In genomic region chr6:16129623-16130243, GRCh38 we compare ENCODE assay signal across 8 cellular contexts. TPM values are rescaled to one million over a fixed set of nuclear protein-coding genes. Genes with fewer than 3 reads are reported as not detected.
A peak's percentile ranks its signal among the peaks of the same experiment; 100 is the strongest.
DNase-seq lines count a peak whose midpoint lies in the region; ATAC-seq and TF ChIP-seq lines count a peak whose summit lies in the region.

No MANE protein-coding gene starts in this region.

- no peak overlapping the region for H3K14ac ChIP-seq in H9 (ENCODE audit: insufficient read depth, low read length)

- no peak for ATAC-seq in HG02763 (IDR thresholded peaks at IDR 0.05; ENCODE audit: unreplicated experiment)

- H2BK15ac ChIP-seq in H9 (ENCODE audit: low read depth, low read length): no peak overlapping the region

- CTCF ChIA-PET in PC-9 (lab: Charles Lee): no interaction called here

- H2BK12ac ChIP-seq in H9 (ENCODE audit: insufficient read length, low read depth, low read length): no peak overlapping the region

- no peak overlapping the region for H3K23ac ChIP-seq in H9 (ENCODE audit: insufficient read length, low read depth, low read length)

- peaks cover 20% of the 10 kb centered on the region for H3F3A ChIP-seq in PC-9 (ENCODE audit: insufficient read depth, low read depth)

- H3K4me3 Mint-ChIP-seq in CD14-positive monocyte (peak overlapping the region; percentile 96 to 100), H9 (peak overlapping the region; percentile 93 to 95)

- POLR2A ChIA-PET in PC-9 (lab: Charles Lee; ENCODE audit: unreplicated experiment): no interaction called here

- no peak overlapping the region for H3K56ac ChIP-seq in H9 (ENCODE audit: insufficient read length, low read depth, low read length)

- H3K79me1 ChIP-seq in H9 (ENCODE audit: insufficient read depth, low read depth, low read length, poor library complexity, severe bottlenecking): no peaks in the 10 kb centered on the region

- H2BK120ac ChIP-seq in H9 (ENCODE audit: low read depth, low read length, poor library complexity, severe bottlenecking): no peak overlapping the region

- H3K4ac ChIP-seq in H9 (ENCODE audit: low read depth, low read length): no peak overlapping the region

- intact Hi-C loops in CD14-positive monocyte (cut with micrococcal nuclease) (loop anchor here (5.0 to 10.0 kb wide), 4 partner anchors 225 to 437 kb away; no protein-coding TSS in a partner anchor), PC-9 (cut with micrococcal nuclease; ENCODE audit: unreplicated experiment) (loop anchor here (2.0 to 5.0 kb wide), 2 partner anchors 439 to 633 kb away; partner anchors contain the start of gene ATXN1)

- peak overlapping the region; percentile 74 for H3K4me2 ChIP-seq in H9 (ENCODE audit: insufficient read depth, insufficient read length, low read length)
- H3K4me2 ChIP-seq in PC-9: peak overlapping the region; percentile 85

- WGBS in H9 (ENCODE audit: extremely low coverage, insufficient read length, low lambda C conversion rate): no CpG with 5 or more reads among the region's 33 CpGs

- peaks cover 37% of the 10 kb centered on the region for H3K36me3 ChIP-seq in PC-9 (ENCODE audit: low read depth)

- H2AK5ac ChIP-seq in H9 (ENCODE audit: insufficient read length, low read length): no peak overlapping the region

- H4K5ac ChIP-seq in H9 (ENCODE audit: insufficient read length, low read depth, low read length): no peak overlapping the region

- peaks cover 31% of the 10 kb centered on the region for H3K4me1 Mint-ChIP-seq in CD14-positive monocyte
- peaks cover 29 to 36% of the 10 kb centered on the region in 2 experiments for H3K4me1 Mint-ChIP-seq in H9

- H3K9me3 Mint-ChIP-seq in CD14-positive monocyte (peaks cover 0 to 2% (median 0%) of the 10 kb centered on the region in 7 donors), H9 (peaks cover 0 to 2% of the 10 kb centered on the region in 2 experiments; a peak in 1 of 5 replicates)

- H4K20me1 ChIP-seq in H9 (ENCODE audit: control insufficient read depth, insufficient read depth, insufficient read length) (no peaks in the 10 kb centered on the region), PC-9 (ENCODE audit: insufficient read depth) (peaks cover 30% of the 10 kb centered on the region)

- H3T11ph ChIP-seq in H9 (ENCODE audit: low read length): no peak overlapping the region

- no peak overlapping the region for H2AFZ ChIP-seq in H9 (ENCODE audit: low read length)
- H2AFZ ChIP-seq in PC-9: peak overlapping the region; percentile 8

- no peak overlapping the region for H2BK20ac ChIP-seq in H9 (ENCODE audit: low read depth, low read length, poor library complexity, severe bottlenecking)

- no peak overlapping the region for H2BK5ac ChIP-seq in H9 (ENCODE audit: insufficient read length, low read length)

- peaks cover 19 to 23% of the 10 kb centered on the region in 2 donors for H3K36me3 Mint-ChIP-seq in CD14-positive monocyte
- peaks cover 21 to 37% (median 29%) of the 10 kb centered on the region in 3 experiments for H3K36me3 Mint-ChIP-seq in H9 (ENCODE audit: insufficient read depth in 1 of 3, low read depth in 3 of 3)

- H3K79me2 ChIP-seq in H9 (ENCODE audit: insufficient read depth, low read length) (peaks cover 10% of the 10 kb centered on the region; the same call in 1 of the 2 replicates), PC-9 (ENCODE audit: low read depth) (peaks cover 52% of the 10 kb centered on the region)

- H3K9ac ChIP-seq in H9 (ENCODE audit: extremely low read depth, insufficient read length, low read length): peak overlapping the region; percentile 52

- H3K27me3 Mint-ChIP-seq in CD14-positive monocyte (ENCODE audit: low read depth in 3 of 3) (peaks cover 0 to 4% (median 0%) of the 10 kb centered on the region in 3 donors), H9 (ENCODE audit: low read depth) (peaks cover 6% of the 10 kb centered on the region)

- in situ Hi-C loops in astrocyte of the cerebellum (cut with HindIII; ENCODE audit: low sequenced_read_pairs): no loop called here

- DNase-seq in CD14-positive monocyte (ENCODE audit: low spot score) (peak; percentile 49), H9 (peak; percentile 36), PC-9 (peak in 1 of 2 experiments; percentile 30), astrocyte of the cerebellum (ENCODE audit: low read depth) (no peak), skeletal muscle cell (ENCODE audit: low read depth) (no peak), DMS153 treated with DMSO at 0.1 percent for 48 hours (lab: John Stamatoyannopoulos, UW; ENCODE audit: unreplicated experiment) (no peak)

- no peaks in the 10 kb centered on the region for H3K27me3 ChIP-seq in H9 (ENCODE audit: insufficient read depth, low read length)
- no peaks in the 10 kb centered on the region for H3K27me3 ChIP-seq in PC-9 (ENCODE audit: insufficient read depth, low read depth)

- TSS peak; percentile 43 for BruUV-seq in PC-9 (replicated peaks; lab: Mats Ljungman, UMichigan)

- H3K9me2 ChIP-seq in PC-9 (ENCODE audit: insufficient read depth): no peaks in the 10 kb centered on the region

- H3K27ac ChIP-seq in H9 (ENCODE audit: insufficient read length, low read depth, low read length): no peak overlapping the region
- H3K27ac ChIP-seq in PC-9: peak overlapping the region; percentile 87

- H3K23me2 ChIP-seq in H9 (ENCODE audit: insufficient read length, low read depth, low read length, poor library complexity, severe bottlenecking): peaks cover 12% of the 10 kb centered on the region

- H3K4me3 ChIP-seq in PC-9: peak overlapping the region; percentile 91
- H3K4me3 ChIP-seq in astrocyte of the cerebellum (ENCODE audit: low read depth, low read length): peak overlapping the region; percentile 79
- peak overlapping the region; percentile 62 for H3K4me3 ChIP-seq in iPS-11a (ENCODE audit: low read depth, low read length)
- H3K4me3 ChIP-seq in skeletal muscle cell (ENCODE audit: low read depth, low read length): peak overlapping the region; percentile 86

- TF ChIP-seq CTCF in CD14-positive monocyte (IDR thresholded peaks at IDR 0.05) (peak; percentile 53), H9 (conservative IDR thresholded peaks at IDR 0.05) (peak; percentile 5; the same call in 1 of the 3 replicates), PC-9 (conservative IDR thresholded peaks at IDR 0.05) (peak; percentile 12; the same call in 1 of the 2 replicates), astrocyte of the cerebellum (IDR thresholded peaks at IDR 0.05; ENCODE audit: low read depth, low read length, missing control alignments) (no peak)

- H3K27ac Mint-ChIP-seq in CD14-positive monocyte (peak overlapping the region; percentile 87 to 97 (median 93)), H9 (peak overlapping the region; percentile 17 to 69 (median 63); a peak in 5 of 7 replicates)

- H4K8ac ChIP-seq in H9 (replicated peaks; ENCODE audit: insufficient read length, low read depth, low read length): no peak overlapping the region

- H3K4me1 ChIP-seq in H9 (ENCODE audit: insufficient read depth, low read length) (no peaks in the 10 kb centered on the region; the same call in 1 of the 2 replicates), PC-9 (replicated peaks; ENCODE audit: insufficient read depth) (peaks cover 36% of the 10 kb centered on the region)

- no peak overlapping the region for H3K18ac ChIP-seq in H9 (ENCODE audit: insufficient read length, low read depth, low read length)

- no peak overlapping the region for H4K91ac ChIP-seq in H9 (ENCODE audit: insufficient read length, low read depth, low read length)

- H3K9me3 ChIP-seq in H9 (ENCODE audit: control insufficient read depth, low read depth, low read length): no peaks in the 10 kb centered on the region
- no peaks in the 10 kb centered on the region for H3K9me3 ChIP-seq in PC-9 (ENCODE audit: insufficient read depth, low read depth)

RNA-seq across cellular contexts. Expression of gene MYLIP, which starts 0.8 kb away (rescaled TPM):
- polyA plus RNA-seq in CD14-positive monocyte: 10 to 100 TPM; 19.9 to 28.0 TPM
- total RNA-seq in H9 (2021): 27.0 and 27.3 TPM in 2 replicates
- 29.2 and 42.2 TPM in 2 replicates for total RNA-seq in PC-9 (2021)

Comparison
In these comparisons a context has a peak if more than half of its experiments do, and no peak if none do; other contexts are left out.
1. DNase-seq: peak in CD14-positive monocyte (single experiment) and H9 (single experiment); none in astrocyte of the cerebellum (single experiment), skeletal muscle cell (single experiment) and DMS153 treated with DMSO at 0.1 percent for 48 hours (single experiment).
2. Peak in every context shown above with its lines, with median percentiles within 50 percentile points of each other: H3K4me3 ChIP-seq.